Comparison of ENCODE assay signal across 32 cellular contexts in the genomic region with DNA sequence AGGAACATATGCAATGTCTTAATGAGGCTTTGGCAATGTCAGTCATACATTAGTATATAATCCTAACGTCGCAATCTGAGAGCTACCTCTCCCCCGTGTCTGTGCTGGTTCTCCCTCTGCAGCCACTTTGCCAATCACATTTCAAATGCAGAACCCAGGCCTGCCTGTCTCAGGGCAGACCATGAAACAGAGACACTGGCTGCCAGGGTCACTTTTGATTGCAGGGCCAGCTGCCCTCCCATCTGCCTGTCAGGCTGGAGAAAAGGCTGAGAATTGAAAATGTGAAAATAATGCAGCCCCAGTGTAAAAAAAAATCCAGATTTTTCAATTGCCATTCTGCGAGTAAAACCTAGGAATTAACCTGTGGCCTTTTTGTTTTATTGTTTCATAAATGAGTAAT. TPM values are rescaled to one million over a fixed set of nuclear protein-coding genes. Genes with fewer than 3 reads are reported as not detected.
"Had no signal": no experiment of that assay in that cellular context is flagged by ENCODE, and none has a peak within 500 bp of the region (broad histone marks: within the 10 kb centered on the region; RNA-seq: fewer than 3 reads in every experiment).

No MANE protein-coding gene starts in this region.

- H3K27me3 ChIP-seq: ascending aorta, breast epithelium, SJCRH30 had no signal

- H3K4me3 Mint-ChIP-seq: activated CD4-positive, alpha-beta memory T cell treated with anti-CD3 and anti-CD28 coated beads, Interleukin-2, amount 10 ng/mL, durations not matched to agents 7 days and 5 days; activated CD8-positive, alpha-beta memory T cell treated with anti-CD3 and anti-CD28 coated beads, Interleukin-2, amount 10 ng/mL, durations not matched to agents 7 days and 5 days; activated naive CD4-positive, alpha-beta T cell treated with anti-CD3 and anti-CD28 coated beads, Interleukin-2, amount 10 ng/mL, durations not matched to agents 7 days and 5 days; activated naive CD8-positive, alpha-beta T cell treated with anti-CD3 and anti-CD28 coated beads for 36 hours had no signal

- ATAC-seq: activated CD8-positive, alpha-beta memory T cell treated with anti-CD3 and anti-CD28 coated beads, Interleukin-2, amount 10 ng/mL, durations not matched to agents 7 days and 5 days; Panc1 had no signal

- H3K27ac Mint-ChIP-seq: activated CD4-positive, alpha-beta memory T cell treated with anti-CD3 and anti-CD28 coated beads, Interleukin-2, amount 10 ng/mL, durations not matched to agents 7 days and 5 days; activated CD8-positive, alpha-beta memory T cell treated with anti-CD3 and anti-CD28 coated beads, Interleukin-2, amount 10 ng/mL, durations not matched to agents 7 days and 5 days; activated naive CD4-positive, alpha-beta T cell treated with anti-CD3 and anti-CD28 coated beads, Interleukin-2, amount 10 ng/mL, durations not matched to agents 7 days and 5 days; activated naive CD8-positive, alpha-beta T cell treated with anti-CD3 and anti-CD28 coated beads for 36 hours had no signal

- H3K36me3 ChIP-seq: ascending aorta, MG63, SJCRH30, WERI-Rb-1 had no signal

- H3K4me1 Mint-ChIP-seq: activated CD4-positive, alpha-beta memory T cell treated with anti-CD3 and anti-CD28 coated beads, Interleukin-2, amount 10 ng/mL, durations not matched to agents 7 days and 5 days; activated CD8-positive, alpha-beta memory T cell treated with anti-CD3 and anti-CD28 coated beads, Interleukin-2, amount 10 ng/mL, durations not matched to agents 7 days and 5 days; activated naive CD4-positive, alpha-beta T cell treated with anti-CD3 and anti-CD28 coated beads, Interleukin-2, amount 10 ng/mL, durations not matched to agents 7 days and 5 days; activated naive CD8-positive, alpha-beta T cell treated with anti-CD3 and anti-CD28 coated beads for 36 hours had no signal

- H3K36me3 Mint-ChIP-seq: activated CD8-positive, alpha-beta memory T cell treated with anti-CD3 and anti-CD28 coated beads, Interleukin-2, amount 10 ng/mL, durations not matched to agents 7 days and 5 days; activated naive CD4-positive, alpha-beta T cell treated with anti-CD3 and anti-CD28 coated beads, Interleukin-2, amount 10 ng/mL, durations not matched to agents 7 days and 5 days; activated naive CD8-positive, alpha-beta T cell treated with anti-CD3 and anti-CD28 coated beads for 36 hours had no signal

- H3K4me3 ChIP-seq: ascending aorta, breast epithelium, MG63, SJCRH30, SK-N-MC had no signal

- H3K9me3 Mint-ChIP-seq: activated CD4-positive, alpha-beta memory T cell treated with anti-CD3 and anti-CD28 coated beads, Interleukin-2, amount 10 ng/mL, durations not matched to agents 7 days and 5 days; activated naive CD4-positive, alpha-beta T cell treated with anti-CD3 and anti-CD28 coated beads, Interleukin-2, amount 10 ng/mL, durations not matched to agents 7 days and 5 days; activated naive CD8-positive, alpha-beta T cell treated with anti-CD3 and anti-CD28 coated beads for 36 hours had no signal

- DNase-seq: activated CD4-positive, alpha-beta memory T cell treated with anti-CD3 and anti-CD28 coated beads, Interleukin-2, amount 10 ng/mL, durations not matched to agents 7 days and 5 days; activated CD4-positive, alpha-beta T cell treated with anti-CD3 and anti-CD28 coated beads for 1 hour; activated CD4-positive, alpha-beta T cell treated with anti-CD3 and anti-CD28 coated beads for 48 hours; activated CD4-positive, CD25-positive, alpha-beta regulatory T cell; activated CD8-positive, alpha-beta memory T cell treated with anti-CD3 and anti-CD28 coated beads for 24 hours; activated CD8-positive, alpha-beta memory T cell treated with anti-CD3 and anti-CD28 coated beads, Interleukin-2, amount 10 ng/mL, durations not matched to agents 7 days and 5 days; activated CD8-positive, alpha-beta memory T cell treated with anti-CD3 and anti-CD28 coated beads, Interleukin-2, amount 50 U/mL, for 48 hours; activated effector memory CD4-positive, alpha-beta T cell treated with Interleukin-2 at 50 U/mL for 16 hours; activated naive CD4-positive, alpha-beta T cell treated with anti-CD3 and anti-CD28 coated beads, Interleukin-2, amount 10 ng/mL, durations not matched to agents 7 days and 5 days; activated naive CD8-positive, alpha-beta T cell treated with anti-CD3 and anti-CD28 coated beads for 36 hours; activated T-cell treated with anti-CD3 and anti-CD28 coated beads, Interleukin-2, amount 50 U/mL, for 48 hours; amniotic stem cell; cerebellar nuclear complex; Karpas-422; MG63; MV-4-11; NCI-H1092; NCI-H1436 treated with DMSO at 0.1 percent for 48 hours; NCI-H1694 treated with DMSO at 0.1 percent for 48 hours; NCI-H2029; NCI-H510A treated with DMSO at 0.1 percent for 48 hours; NCI-H82; SHP77; SJCRH30; T1000; WERI-Rb-1 had no signal

- H3K27ac ChIP-seq: ascending aorta, breast epithelium, SJCRH30, SK-N-MC, WERI-Rb-1 had no signal

- H3K4me1 ChIP-seq: ascending aorta, breast epithelium, SJCRH30 had no signal

RNA-seq across cellular contexts. Expression of a gene that starts 56.3 kb away (rescaled TPM):
- total RNA-seq: activated CD4-positive, alpha-beta memory T cell treated with anti-CD3 and anti-CD28 coated beads, Interleukin-2, amount 10 ng/mL, durations not matched to agents 7 days and 5 days; activated CD8-positive, alpha-beta memory T cell treated with anti-CD3 and anti-CD28 coated beads, Interleukin-2, amount 10 ng/mL, durations not matched to agents 7 days and 5 days; activated naive CD8-positive, alpha-beta T cell treated with anti-CD3 and anti-CD28 coated beads for 36 hours; ascending aorta; SJCRH30; T-helper 1 cell treated with Interleukin-12 subunit alpha and Interleukin-12 subunit beta and Interleukin-4 antibody, amounts not matched to agents 30 ng/mL and 1 ng/mL, for 36 hours; T-helper 2 cell treated with Interferon-gamma antibody and Interleukin-4, amounts not matched to agents 100 ng/mL and 5 ng/mL, for 36 hours had no signal
